8 cellular contexts compared by ENCODE assay signal in the genomic region with DNA sequence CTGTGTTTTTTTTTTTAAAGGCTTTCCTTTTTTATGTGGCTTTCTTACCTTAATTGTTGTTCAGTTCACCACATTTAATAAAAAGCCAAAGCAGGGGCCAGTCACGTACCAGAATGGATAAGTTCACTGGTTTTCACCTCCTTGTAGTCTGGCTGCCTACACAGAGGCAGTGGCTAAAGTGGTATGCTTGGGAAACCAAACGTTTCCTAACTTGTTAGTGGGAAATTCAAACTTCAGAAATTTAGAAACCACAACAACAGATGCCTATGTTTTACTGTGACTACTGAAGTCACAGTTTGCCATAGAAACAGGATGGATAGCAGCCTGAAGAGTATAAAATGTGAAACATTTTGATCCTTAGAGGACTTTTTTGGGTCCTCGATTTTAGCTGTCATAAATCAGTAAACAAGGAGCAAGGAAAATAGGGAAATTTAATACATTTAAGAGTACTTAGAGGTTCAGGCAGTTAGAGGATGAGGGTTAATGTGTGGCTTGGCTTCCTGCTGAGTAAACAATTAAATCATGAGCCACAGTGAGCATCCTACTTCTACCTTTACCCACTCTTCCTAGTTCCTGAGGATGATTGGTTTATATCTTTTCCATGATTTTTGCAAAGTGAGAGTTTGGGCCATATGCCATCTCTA. TPM values are rescaled to one million over a fixed set of nuclear protein-coding genes. Genes with fewer than 3 reads are reported as not detected.
DNase-seq lines count a peak whose midpoint lies in the region; ATAC-seq and TF ChIP-seq lines count a peak whose summit lies in the region.

No MANE protein-coding gene starts in this region.

- TF ChIP-seq CTCF in lower lobe of right lung (IDR thresholded peaks at IDR 0.05): no peak

- H3K27ac ChIP-seq in SJSA1 (0 out of 2 replicates have a peak overlapping the region, but pooled peaks have one; percentile 10), lower lobe of right lung (no peak overlapping the region)

- H3K9me3 ChIP-seq in SJSA1 (replicated peaks): no peaks in the 10 kb centered on the region
- H3K9me3 ChIP-seq in lower lobe of right lung: no peaks in the 10 kb centered on the region

- ATAC-seq in GM18870 (IDR thresholded peaks at IDR 0.05; ENCODE audit: unreplicated experiment) (peak; percentile 25), lower lobe of right lung (no peak), HG03139 (IDR thresholded peaks at IDR 0.05; ENCODE audit: unreplicated experiment) (no peak), left cardiac atrium (no peak)

- peaks cover 55% of the 10 kb centered on the region for H3K4me1 ChIP-seq in SJSA1 (replicated peaks)
- peaks cover 31% of the 10 kb centered on the region for H3K4me1 ChIP-seq in lower lobe of right lung

- H3K27me3 ChIP-seq in SJSA1 (replicated peaks): no peaks in the 10 kb centered on the region
- H3K27me3 ChIP-seq in lower lobe of right lung (ENCODE audit: low read depth): no peaks in the 10 kb centered on the region

- DNase-seq in A172 (ENCODE audit: low spot score) (peak; percentile 50), SJSA1 (ENCODE audit: low read depth in 1 of 2, low spot score in 2 of 2) (no peak), left kidney (ENCODE audit: low read depth, low spot score) (peak; percentile 50), lower lobe of right lung (no peak), left cardiac atrium (no peak)
- DNase-seq in activated CD4-positive, alpha-beta T cell treated with anti-CD3 and anti-CD28 coated beads, Interleukin-2, amount 50 U/mL, for 1 hour: no peak

- H3K36me3 ChIP-seq in SJSA1: peaks cover 90% of the 10 kb centered on the region
- H3K36me3 ChIP-seq in lower lobe of right lung: peaks cover 14% of the 10 kb centered on the region

- H3K4me3 ChIP-seq in SJSA1 (no peak overlapping the region), lower lobe of right lung (no peak overlapping the region)

- intact Hi-C loops in lower lobe of right lung (cut with DNase I): no loop called here
- intact Hi-C loops in left cardiac atrium (cut with DNase I): no loop called here

RNA-seq across cellular contexts. Expression of gene CMSS1, which starts 48.6 kb away (rescaled TPM):
- total RNA-seq in A172 (2014; rRNA removed; shearing (Covaris generic)): 48.6 and 56.2 TPM in 2 replicates
- total RNA-seq in SJSA1 (2014; rRNA removed; shearing (Covaris generic)): 26.7 and 29.5 TPM in 2 replicates
- total RNA-seq in lower lobe of right lung: 17.3 TPM
- 10 to 100 TPM; 28.7 to 33.7 TPM for total RNA-seq in left cardiac atrium

Comparison
In these comparisons a context has a peak if more than half of its experiments do, and no peak if none do; other contexts are left out.
1. DNase-seq: peak in A172 (single experiment) and left kidney (single experiment); none in SJSA1 (0 of 2), lower lobe of right lung (single experiment), activated CD4-positive, alpha-beta T cell treated with anti-CD3 and anti-CD28 coated beads, Interleukin-2, amount 50 U/mL, for 1 hour (single experiment) and left cardiac atrium (single experiment).